2 cellular contexts compared by ENCODE assay signal in the genomic region with DNA sequence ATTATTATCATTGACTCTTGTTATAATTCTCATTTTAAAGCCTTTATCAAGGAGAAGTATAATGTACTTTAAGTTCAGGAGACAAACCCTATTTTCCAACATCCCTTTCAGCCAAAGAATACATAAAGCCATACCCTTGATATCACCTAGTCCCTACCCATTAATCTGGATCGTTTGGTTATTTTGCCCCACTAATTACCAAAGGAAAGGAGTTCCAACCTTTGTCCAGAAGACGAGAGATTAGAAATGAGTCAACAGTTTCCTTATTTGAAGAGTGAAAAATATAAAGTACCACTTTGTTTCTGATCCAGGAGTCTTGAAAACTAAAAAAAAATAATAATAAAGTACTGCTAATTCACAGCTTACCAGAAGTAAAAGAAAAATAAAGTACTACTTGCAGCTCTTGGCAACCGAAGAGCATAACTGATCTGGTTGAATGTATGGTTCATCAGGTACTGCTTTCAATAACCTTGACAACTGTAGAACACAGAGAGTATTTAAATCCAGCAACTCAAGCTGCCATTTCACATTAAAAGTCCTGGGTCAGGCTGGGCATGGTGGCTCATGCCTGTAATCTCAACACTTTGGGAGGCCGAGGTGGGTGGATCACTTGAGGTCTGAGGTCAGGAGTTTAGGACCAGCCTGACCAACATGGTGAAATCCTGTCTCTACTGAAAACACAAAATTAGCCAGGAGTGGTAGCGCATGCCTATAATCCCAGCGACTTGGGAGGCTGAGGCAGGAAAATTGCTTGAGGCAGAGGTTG.
TF ChIP-seq lines count a peak whose summit lies in the region.

No MANE protein-coding gene starts in this region.

TF ChIP-seq in HepG2, 621 proteins besides CTCF, POLR2A, EP300 and RAD21 (continues in another document):
- TF ChIP-seq, protein P1, sequence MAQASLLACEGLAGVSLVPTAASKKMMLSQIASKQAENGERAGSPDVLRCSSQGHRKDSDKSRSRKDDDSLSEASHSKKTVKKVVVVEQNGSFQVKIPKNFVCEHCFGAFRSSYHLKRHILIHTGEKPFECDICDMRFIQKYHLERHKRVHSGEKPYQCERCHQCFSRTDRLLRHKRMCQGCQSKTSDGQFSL (CRISPR knock-in tag; IDR thresholded peaks at IDR 0.05) = no peak
- TF ChIP-seq ZMYM3 (CRISPR knock-in tag; IDR thresholded peaks at IDR 0.05) = peak; percentile 44; the same call in 1 of the 2 replicates
- peak; percentile 17; the same call in 1 of the 2 replicates for TF ChIP-seq ZNF644 (CRISPR knock-in tag; IDR thresholded peaks at IDR 0.05; ENCODE audit: low read depth)
- TF ChIP-seq, protein P2, sequence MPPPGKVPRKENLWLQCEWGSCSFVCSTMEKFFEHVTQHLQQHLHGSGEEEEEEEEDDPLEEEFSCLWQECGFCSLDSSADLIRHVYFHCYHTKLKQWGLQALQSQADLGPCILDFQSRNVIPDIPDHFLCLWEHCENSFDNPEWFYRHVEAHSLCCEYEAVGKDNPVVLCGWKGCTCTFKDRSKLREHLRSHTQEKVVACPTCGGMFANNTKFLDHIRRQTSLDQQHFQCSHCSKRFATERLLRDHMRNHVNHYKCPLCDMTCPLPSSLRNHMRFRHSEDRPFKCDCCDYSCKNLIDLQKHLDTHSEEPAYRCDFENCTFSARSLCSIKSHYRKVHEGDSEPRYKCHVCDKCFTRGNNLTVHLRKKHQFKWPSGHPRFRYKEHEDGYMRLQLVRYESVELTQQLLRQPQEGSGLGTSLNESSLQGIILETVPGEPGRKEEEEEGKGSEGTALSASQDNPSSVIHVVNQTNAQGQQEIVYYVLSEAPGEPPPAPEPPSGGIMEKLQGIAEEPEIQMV (CRISPR knock-in tag; IDR thresholded peaks at IDR 0.05; ENCODE audit: low read depth) = no peak
- no peak for TF ChIP-seq DMTF1 (CRISPR knock-in tag; IDR thresholded peaks at IDR 0.05)
- no peak for TF ChIP-seq DBP (CRISPR knock-in tag; IDR thresholded peaks at IDR 0.05; ENCODE audit: not compliant biosample characterization)
- TF ChIP-seq ZBTB1 (CRISPR knock-in tag; IDR thresholded peaks at IDR 0.05; ENCODE audit: borderline replicate concordance) = no peak
- TF ChIP-seq ZBTB38 (CRISPR knock-in tag; IDR thresholded peaks at IDR 0.05) = no peak
- TF ChIP-seq ZNF292 (CRISPR knock-in tag; IDR thresholded peaks at IDR 0.05; ENCODE audit: borderline replicate concordance, low read depth) = peak; percentile 37; the same call in 1 of the 2 replicates
- TF ChIP-seq SAP130 (CRISPR knock-in tag; IDR thresholded peaks at IDR 0.05; ENCODE audit: low read depth) = peak; percentile 24; the same call in 1 of the 2 replicates
- TF ChIP-seq, protein P3, sequence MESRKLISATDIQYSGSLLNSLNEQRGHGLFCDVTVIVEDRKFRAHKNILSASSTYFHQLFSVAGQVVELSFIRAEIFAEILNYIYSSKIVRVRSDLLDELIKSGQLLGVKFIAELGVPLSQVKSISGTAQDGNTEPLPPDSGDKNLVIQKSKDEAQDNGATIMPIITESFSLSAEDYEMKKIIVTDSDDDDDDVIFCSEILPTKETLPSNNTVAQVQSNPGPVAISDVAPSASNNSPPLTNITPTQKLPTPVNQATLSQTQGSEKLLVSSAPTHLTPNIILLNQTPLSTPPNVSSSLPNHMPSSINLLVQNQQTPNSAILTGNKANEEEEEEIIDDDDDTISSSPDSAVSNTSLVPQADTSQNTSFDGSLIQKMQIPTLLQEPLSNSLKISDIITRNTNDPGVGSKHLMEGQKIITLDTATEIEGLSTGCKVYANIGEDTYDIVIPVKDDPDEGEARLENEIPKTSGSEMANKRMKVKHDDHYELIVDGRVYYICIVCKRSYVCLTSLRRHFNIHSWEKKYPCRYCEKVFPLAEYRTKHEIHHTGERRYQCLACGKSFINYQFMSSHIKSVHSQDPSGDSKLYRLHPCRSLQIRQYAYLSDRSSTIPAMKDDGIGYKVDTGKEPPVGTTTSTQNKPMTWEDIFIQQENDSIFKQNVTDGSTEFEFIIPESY (CRISPR knock-in tag; IDR thresholded peaks at IDR 0.05) = peak; percentile 56; the same call in 1 of the 2 replicates
- TF ChIP-seq RARA (CRISPR knock-in tag; IDR thresholded peaks at IDR 0.05) = 0 out of 2 replicates have a peak, but pooled peaks have one; percentile 5
- no peak for TF ChIP-seq GMEB2 (CRISPR knock-in tag; IDR thresholded peaks at IDR 0.05; ENCODE audit: low read depth)
- no peak; the same call in 1 of the 2 replicates for TF ChIP-seq NR2F6 (IDR thresholded peaks at IDR 0.05)
- 0 out of 2 replicates have a peak, but pooled peaks have one; percentile 13 for TF ChIP-seq NR2F6 (CRISPR knock-in tag; IDR thresholded peaks at IDR 0.05)
- TF ChIP-seq SP1 (IDR thresholded peaks at IDR 0.05) = no peak
- no peak for TF ChIP-seq SP1 (CRISPR knock-in tag; IDR thresholded peaks at IDR 0.05)
- peak; percentile 100 for TF ChIP-seq MYNN (CRISPR knock-in tag; IDR thresholded peaks at IDR 0.05; ENCODE audit: low read depth)
- TF ChIP-seq FOXA3 (CRISPR knock-in tag; IDR thresholded peaks at IDR 0.05) = no peak
- TF ChIP-seq ZMYM4 (CRISPR knock-in tag; IDR thresholded peaks at IDR 0.05) = no peak

TF ChIP-seq in GM12878, 131 proteins besides CTCF, POLR2A, EP300 and RAD21 (continues in another document):
- no peak for TF ChIP-seq ZBTB40 (IDR thresholded peaks at IDR 0.05; ENCODE audit: borderline replicate concordance)
- no peak for TF ChIP-seq ZNF592 (IDR thresholded peaks at IDR 0.05)
- TF ChIP-seq DPF2 (IDR thresholded peaks at IDR 0.05) = no peak
- TF ChIP-seq ZNF384 (IDR thresholded peaks at IDR 0.05; ENCODE audit: borderline replicate concordance, low read depth, low read length) = no peak
- TF ChIP-seq FOXM1 (IDR thresholded peaks at IDR 0.05; ENCODE audit: low read depth, low read length) = no peak
- TF ChIP-seq EGR1 (IDR thresholded peaks at IDR 0.05; ENCODE audit: borderline replicate concordance in 1 of 2, low read depth in 2 of 2, low read length in 2 of 2) = no peak
- TF ChIP-seq ZNF217 (IDR thresholded peaks at IDR 0.05) = no peak
- TF ChIP-seq POLR2AphosphoS5 (IDR thresholded peaks at IDR 0.05; ENCODE audit: low read length) = no peak
- TF ChIP-seq IKZF1 (conservative IDR thresholded peaks at IDR 0.05) = 0 out of 2 replicates have a peak, but pooled peaks have one; percentile 8
- no peak for TF ChIP-seq YY1 (IDR thresholded peaks at IDR 0.05; ENCODE audit: low read depth, low read length)
- no peak for TF ChIP-seq MEF2B (IDR thresholded peaks at IDR 0.05; ENCODE audit: partially characterized antibody, poor library complexity, severe bottlenecking)
- peak in 1 of 2 experiments; percentile 12; a peak in 1 of 4 replicates for TF ChIP-seq BHLHE40 (IDR thresholded peaks at IDR 0.05; ENCODE audit: borderline replicate concordance in 1 of 2, low read depth in 2 of 2, low read length in 1 of 2)
- TF ChIP-seq, protein P4, sequence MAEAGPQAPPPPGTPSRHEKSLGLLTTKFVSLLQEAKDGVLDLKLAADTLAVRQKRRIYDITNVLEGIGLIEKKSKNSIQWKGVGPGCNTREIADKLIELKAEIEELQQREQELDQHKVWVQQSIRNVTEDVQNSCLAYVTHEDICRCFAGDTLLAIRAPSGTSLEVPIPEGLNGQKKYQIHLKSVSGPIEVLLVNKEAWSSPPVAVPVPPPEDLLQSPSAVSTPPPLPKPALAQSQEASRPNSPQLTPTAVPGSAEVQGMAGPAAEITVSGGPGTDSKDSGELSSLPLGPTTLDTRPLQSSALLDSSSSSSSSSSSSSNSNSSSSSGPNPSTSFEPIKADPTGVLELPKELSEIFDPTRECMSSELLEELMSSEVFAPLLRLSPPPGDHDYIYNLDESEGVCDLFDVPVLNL (IDR thresholded peaks at IDR 0.05; ENCODE audit: low read depth, low read length) = no peak
- no peak for TF ChIP-seq SRF (IDR thresholded peaks at IDR 0.05; ENCODE audit: low read depth in 2 of 2, low read length in 2 of 2)
- TF ChIP-seq NFYA (IDR thresholded peaks at IDR 0.05; ENCODE audit: borderline replicate concordance, low read depth, low read length) = no peak
- peak in 1 of 2 experiments; percentile 49; a peak in 2 of 4 replicates for TF ChIP-seq IKZF2 (IDR thresholded peaks at IDR 0.05)
- no peak for TF ChIP-seq RELA (IDR thresholded peaks at IDR 0.05; ENCODE audit: borderline replicate concordance, partially characterized antibody)
- no peak for TF ChIP-seq CBX3 (IDR thresholded peaks at IDR 0.05; ENCODE audit: borderline replicate concordance, low read depth)
- TF ChIP-seq REST (IDR thresholded peaks at IDR 0.05; ENCODE audit: low read depth, low read length) = no peak
- TF ChIP-seq TCF7 (IDR thresholded peaks at IDR 0.05; ENCODE audit: borderline replicate concordance) = no peak
- TF ChIP-seq SMAD5 (IDR thresholded peaks at IDR 0.05; ENCODE audit: low read depth) = no peak
- TF ChIP-seq BMI1 (IDR thresholded peaks at IDR 0.05; ENCODE audit: borderline replicate concordance) = no peak
- no peak for TF ChIP-seq SREBF2 (IDR thresholded peaks at IDR 0.05; ENCODE audit: low read length)
- TF ChIP-seq HSF1 (IDR thresholded peaks at IDR 0.05; ENCODE audit: low read depth, low read length) = no peak
